ENCODE assay signal across 1 cellular context in genomic region chr16:13793788-13794461, GRCh38.
TF ChIP-seq lines count a peak whose summit lies in the region.

No MANE protein-coding gene starts in this region.

TF ChIP-seq in liver, 16 proteins besides CTCF, POLR2A, EP300 and RAD21 (continued from another document):
- peak; percentile 51 for TF ChIP-seq ZBTB33 (IDR thresholded peaks at IDR 0.05)
- TF ChIP-seq MAX (IDR thresholded peaks at IDR 0.05) = peak; percentile 77
- peak; percentile 68 to 73 for TF ChIP-seq HNF4A (conservative IDR thresholded peaks at IDR 0.05)
- peak; percentile 31 to 79 for TF ChIP-seq JUND (IDR thresholded peaks at IDR 0.05)
- TF ChIP-seq TAF1 (conservative IDR thresholded peaks at IDR 0.05) = no peak
- TF ChIP-seq RXRA (IDR thresholded peaks at IDR 0.05) = peak; percentile 72 to 88
- TF ChIP-seq EGR1 (IDR thresholded peaks at IDR 0.05; ENCODE audit: low read depth in 2 of 2) = peak; percentile 64 to 73
- TF ChIP-seq GABPA (IDR thresholded peaks at IDR 0.05 in 1 of 2, conservative IDR thresholded peaks at IDR 0.05 in 1 of 2) = no peak
- no peak for TF ChIP-seq FOXA1 (IDR thresholded peaks at IDR 0.05)
- TF ChIP-seq ATF3 (IDR thresholded peaks at IDR 0.05) = peak; percentile 62
- TF ChIP-seq FOXA2 (IDR thresholded peaks at IDR 0.05) = peak; percentile 79
- TF ChIP-seq NR2F2 (IDR thresholded peaks at IDR 0.05) = no peak
- TF ChIP-seq REST (IDR thresholded peaks at IDR 0.05) = peak; percentile 46
- peak; percentile 69 for TF ChIP-seq SP1 (IDR thresholded peaks at IDR 0.05)
- TF ChIP-seq HNF4G (IDR thresholded peaks at IDR 0.05) = peak; percentile 37
